2 cellular contexts compared by ENCODE assay signal in the genomic region with DNA sequence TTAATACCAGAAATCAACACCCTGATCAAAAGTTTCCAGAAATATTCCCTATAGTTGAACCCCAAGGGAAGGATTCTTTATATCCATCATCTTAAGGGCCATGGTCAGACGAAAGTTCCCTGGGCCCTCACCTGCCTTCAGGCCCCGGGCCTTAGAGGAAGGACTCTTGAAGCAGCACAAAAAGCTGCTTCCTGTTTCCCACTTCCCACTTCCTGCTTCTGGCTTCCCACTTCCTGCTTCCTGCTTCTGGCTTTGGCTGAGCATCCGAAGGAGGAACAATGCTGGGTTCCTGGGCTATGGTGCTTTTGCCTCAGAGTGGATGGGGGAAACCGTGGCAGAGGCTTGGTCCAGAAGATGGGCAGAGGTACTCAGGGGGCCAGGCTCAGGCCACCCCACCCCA.
TF ChIP-seq lines count a peak whose summit lies in the region.

No MANE protein-coding gene starts in this region.

TF ChIP-seq in SK-N-SH, 30 proteins besides CTCF, POLR2A, EP300 and RAD21:
- TF ChIP-seq, protein P1, sequence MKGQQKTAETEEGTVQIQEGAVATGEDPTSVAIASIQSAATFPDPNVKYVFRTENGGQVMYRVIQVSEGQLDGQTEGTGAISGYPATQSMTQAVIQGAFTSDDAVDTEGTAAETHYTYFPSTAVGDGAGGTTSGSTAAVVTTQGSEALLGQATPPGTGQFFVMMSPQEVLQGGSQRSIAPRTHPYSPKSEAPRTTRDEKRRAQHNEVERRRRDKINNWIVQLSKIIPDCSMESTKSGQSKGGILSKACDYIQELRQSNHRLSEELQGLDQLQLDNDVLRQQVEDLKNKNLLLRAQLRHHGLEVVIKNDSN (IDR thresholded peaks at IDR 0.05; ENCODE audit: borderline replicate concordance, low read depth): no peak
- peak; percentile 25; the same call in 1 of the 2 replicates for TF ChIP-seq ELF1 (IDR thresholded peaks at IDR 0.05)
- TF ChIP-seq, protein P2, sequence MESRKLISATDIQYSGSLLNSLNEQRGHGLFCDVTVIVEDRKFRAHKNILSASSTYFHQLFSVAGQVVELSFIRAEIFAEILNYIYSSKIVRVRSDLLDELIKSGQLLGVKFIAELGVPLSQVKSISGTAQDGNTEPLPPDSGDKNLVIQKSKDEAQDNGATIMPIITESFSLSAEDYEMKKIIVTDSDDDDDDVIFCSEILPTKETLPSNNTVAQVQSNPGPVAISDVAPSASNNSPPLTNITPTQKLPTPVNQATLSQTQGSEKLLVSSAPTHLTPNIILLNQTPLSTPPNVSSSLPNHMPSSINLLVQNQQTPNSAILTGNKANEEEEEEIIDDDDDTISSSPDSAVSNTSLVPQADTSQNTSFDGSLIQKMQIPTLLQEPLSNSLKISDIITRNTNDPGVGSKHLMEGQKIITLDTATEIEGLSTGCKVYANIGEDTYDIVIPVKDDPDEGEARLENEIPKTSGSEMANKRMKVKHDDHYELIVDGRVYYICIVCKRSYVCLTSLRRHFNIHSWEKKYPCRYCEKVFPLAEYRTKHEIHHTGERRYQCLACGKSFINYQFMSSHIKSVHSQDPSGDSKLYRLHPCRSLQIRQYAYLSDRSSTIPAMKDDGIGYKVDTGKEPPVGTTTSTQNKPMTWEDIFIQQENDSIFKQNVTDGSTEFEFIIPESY (IDR thresholded peaks at IDR 0.05; ENCODE audit: borderline replicate concordance, low read depth): no peak

TF ChIP-seq in SK-N-SH treated with all-trans-retinoic acid at 6 μM for 48 hours, 23 proteins besides CTCF, POLR2A, EP300 and RAD21 (continued from another document):
- no peak for TF ChIP-seq GLIS3 (CRISPR knock-in tag; IDR thresholded peaks at IDR 0.05)
TF ChIP-seq in SK-N-SH treated with all-trans-retinoic acid at 6 μM for 48 hours: peak in this region for 0.
